ENCODE assay signal across 16 cellular contexts in genomic region chr12:47995976-47996375, GRCh38. TPM values are rescaled to one million over a fixed set of nuclear protein-coding genes. Genes with fewer than 3 reads are reported as not detected.
DNase-seq lines count a peak whose midpoint lies in the region; ATAC-seq and TF ChIP-seq lines count a peak whose summit lies in the region.
"Had no signal": no experiment of that assay in that cellular context is flagged by ENCODE, and none has a peak within 500 bp of the region (broad histone marks: within the 10 kb centered on the region; RNA-seq: fewer than 3 reads in every experiment).

No MANE protein-coding gene starts in this region.

- 22 to 40% methylated on average over 2 to 4 of the region's 4 CpGs for WGBS in gastroesophageal sphincter (ENCODE audit: low coverage in 1 of 2), 2 donors

- H3K27me3 ChIP-seq in gastroesophageal sphincter = peaks cover 59% of the 10 kb centered on the region

- no peak for ATAC-seq in gastroesophageal sphincter
- ATAC-seq in GM21360 (IDR thresholded peaks at IDR 0.05; ENCODE audit: unreplicated experiment) = no peak

- no peak overlapping the region for H3K4me3 ChIP-seq in gastroesophageal sphincter

- DNase-seq in AG08396 (ENCODE audit: low spot score) = peak; percentile 63
- DNase-seq in GM04504 (ENCODE audit: low read depth) = peak; percentile 30
- DNase-seq in cerebellar cortex (ENCODE audit: low spot score) = peak; percentile 53
- peak; percentile 67 for DNase-seq in medulla oblongata (ENCODE audit: extremely low spot score)
- DNase-seq in NCI-H748 treated with DMSO at 0.1 percent for 48 hours (lab: John Stamatoyannopoulos, UW) = no peak
- no peak for DNase-seq in NCI-H1105 (lab: John Stamatoyannopoulos, UW)
- DNase-seq: activated naive CD4-positive, alpha-beta T cell treated with Interleukin-2 at 50 U/mL for 16 hours; CD4-positive, alpha-beta memory T cell; mesenchymal stem cell; OCI-M1 had no signal

- no peaks in the 10 kb centered on the region for H3K36me3 ChIP-seq in gastroesophageal sphincter

- TF ChIP-seq POLR2A in gastroesophageal sphincter (IDR thresholded peaks at IDR 0.05) = no peak

- no peak for TF ChIP-seq CTCF in gastroesophageal sphincter (IDR thresholded peaks at IDR 0.05)

- H3K4me1 ChIP-seq in gastroesophageal sphincter = peaks cover 0 to 11% (median 0%) of the 10 kb centered on the region in 3 donors

- no peak overlapping the region for H3K27ac ChIP-seq in gastroesophageal sphincter
- H3K27ac ChIP-seq: KMS-11 had no signal

- H3K9me3 ChIP-seq in gastroesophageal sphincter = no peaks in the 10 kb centered on the region

- no peak for TF ChIP-seq EP300 in gastroesophageal sphincter (IDR thresholded peaks at IDR 0.05)

RNA-seq across cellular contexts. Expression of gene COL2A1, which starts 8.3 kb away (rescaled TPM):
- total RNA-seq in gastroesophageal sphincter = not detected
- total RNA-seq: CD4-positive, alpha-beta memory T cell; dermis microvascular lymphatic vessel endothelial cell; pulmonary artery endothelial cell; T-helper 1 cell treated with Interleukin-12 subunit alpha and Interleukin-12 subunit beta and Interleukin-4 antibody, amounts not matched to agents 30 ng/mL and 1 ng/mL, for 36 hours had no signal

RNA-seq across cellular contexts. Expression of gene TMEM106C, which starts 32.6 kb away (rescaled TPM):
- 100 to 1,000 TPM in 2 of 4 donors, 10 to 100 TPM in 2; 67.3 to 156 (median 95.1) TPM for total RNA-seq in gastroesophageal sphincter

Comparison
In these comparisons a context has a peak if more than half of its experiments do, and no peak if none do; other contexts are left out.
1. DNase-seq: peak in AG08396 (single experiment), GM04504 (single experiment), cerebellar cortex (single experiment) and medulla oblongata (single experiment); none in NCI-H748 treated with DMSO at 0.1 percent for 48 hours (single experiment) and NCI-H1105 (single experiment).